1 cellular context compared by ENCODE assay signal in genomic region chr2:128473175-128474013, GRCh38.
A peak's percentile ranks its signal among the peaks of the same experiment; 100 is the strongest.
TF ChIP-seq lines count a peak whose summit lies in the region.

No MANE protein-coding gene starts in this region.

TF ChIP-seq in K562, 482 proteins besides CTCF, POLR2A, EP300 and RAD21 (continued from another document and continues in another):
- no peak for TF ChIP-seq IRF1 (CRISPR knock-in tag; IDR thresholded peaks at IDR 0.05; ENCODE audit: borderline replicate concordance)
- TF ChIP-seq CBX1 (IDR thresholded peaks at IDR 0.05; ENCODE audit: low read depth), result peak; percentile 63; the same call in 1 of the 2 replicates
- TF ChIP-seq ATF4 (CRISPR knock-in tag; IDR thresholded peaks at IDR 0.05), result peak; percentile 73; the same call in 1 of the 2 replicates
- TF ChIP-seq MLLT1 (IDR thresholded peaks at IDR 0.05), result no peak
- TF ChIP-seq RREB1 (CRISPR knock-in tag; IDR thresholded peaks at IDR 0.05), result 0 out of 2 replicates have a peak, but pooled peaks have one; percentile 42
- peak; percentile 16; the same call in 1 of the 2 replicates for TF ChIP-seq ZBTB12 (CRISPR knock-in tag; IDR thresholded peaks at IDR 0.05)
- 0 out of 2 replicates have a peak, but pooled peaks have one; percentile 19 for TF ChIP-seq ZNF311 (CRISPR knock-in tag; IDR thresholded peaks at IDR 0.05)
- no peak for TF ChIP-seq EHMT2 (IDR thresholded peaks at IDR 0.05)
- TF ChIP-seq ZBTB9 (CRISPR knock-in tag; IDR thresholded peaks at IDR 0.05), result 0 out of 2 replicates have a peak, but pooled peaks have one; percentile 36
- no peak for TF ChIP-seq ATF1 (CRISPR knock-in tag; IDR thresholded peaks at IDR 0.05)
- TF ChIP-seq ATF1 (tag; IDR thresholded peaks at IDR 0.05), result peak; percentile 34; the same call in 1 of the 2 replicates
- TF ChIP-seq SIN3B (IDR thresholded peaks at IDR 0.05; ENCODE audit: low read depth), result no peak
- TF ChIP-seq MEIS2 (IDR thresholded peaks at IDR 0.05; ENCODE audit: partially characterized antibody), result peak; percentile 88
- no peak for TF ChIP-seq ZNF583 (CRISPR knock-in tag; IDR thresholded peaks at IDR 0.05)
- TF ChIP-seq CXXC5 (CRISPR knock-in tag; IDR thresholded peaks at IDR 0.05), result peak; percentile 76
- TF ChIP-seq PBX2 (CRISPR knock-in tag; IDR thresholded peaks at IDR 0.05; ENCODE audit: low read depth), result no peak
- peak; percentile 80 for TF ChIP-seq PBX2 (tag; conservative IDR thresholded peaks at IDR 0.05; ENCODE audit: low read depth)
- TF ChIP-seq L3MBTL2 (IDR thresholded peaks at IDR 0.05), result peak; percentile 23; the same call in 1 of the 2 replicates
- TF ChIP-seq MAZ (CRISPR knock-in tag; conservative IDR thresholded peaks at IDR 0.05 in 1 of 2, IDR thresholded peaks at IDR 0.05 in 1 of 2), result peak; percentile 24 to 81; a peak in 2 of 4 replicates
- TF ChIP-seq HDAC8 (tag; IDR thresholded peaks at IDR 0.05), result no peak
- TF ChIP-seq ZNF766 (CRISPR knock-in tag; conservative IDR thresholded peaks at IDR 0.05), result peak; percentile 77; the same call in 1 of the 2 replicates
- 0 out of 4 replicates have a peak, but pooled peaks of 1 of the 2 experiments have one; percentile 21 for TF ChIP-seq RCOR1 (IDR thresholded peaks at IDR 0.05; ENCODE audit: borderline replicate concordance in 1 of 2, low read depth in 2 of 2, low read length in 2 of 2)
- no peak for TF ChIP-seq MIER1 (IDR thresholded peaks at IDR 0.05; ENCODE audit: low read depth)
- 0 out of 2 replicates have a peak, but pooled peaks have one; percentile 1 for TF ChIP-seq TFE3 (CRISPR knock-in tag; IDR thresholded peaks at IDR 0.05)
- peak; percentile 85 for TF ChIP-seq VEZF1 (CRISPR knock-in tag; IDR thresholded peaks at IDR 0.05)
- peak; percentile 70 for TF ChIP-seq GABPA (tag; conservative IDR thresholded peaks at IDR 0.05; ENCODE audit: low read depth)
- no peak for TF ChIP-seq ZNF212 (CRISPR knock-in tag; IDR thresholded peaks at IDR 0.05)
- no peak for TF ChIP-seq CCNT2 (IDR thresholded peaks at IDR 0.05; ENCODE audit: borderline replicate concordance, extremely low read depth, insufficient read length, low read depth, low read length)
- no peak for TF ChIP-seq ZNF436 (CRISPR knock-in tag; IDR thresholded peaks at IDR 0.05)
- TF ChIP-seq RNF2 (IDR thresholded peaks at IDR 0.05), result peak; percentile 94; the same call in 1 of the 2 replicates
- TF ChIP-seq TRIM24 (IDR thresholded peaks at IDR 0.05), result peak in 1 of 2 experiments; percentile 34; a peak in 1 of 4 replicates
- no peak for TF ChIP-seq FOXO4 (CRISPR knock-in tag; IDR thresholded peaks at IDR 0.05)
- TF ChIP-seq E4F1 (CRISPR knock-in tag; IDR thresholded peaks at IDR 0.05; ENCODE audit: borderline replicate concordance), result no peak
- TF ChIP-seq ETV5 (CRISPR knock-in tag; IDR thresholded peaks at IDR 0.05; ENCODE audit: low read depth), result no peak
- peak; percentile 12 for TF ChIP-seq ZNF239 (CRISPR knock-in tag; IDR thresholded peaks at IDR 0.05)
- no peak for TF ChIP-seq SNIP1 (IDR thresholded peaks at IDR 0.05; ENCODE audit: low read depth)
